Comparison of ENCODE assay signal across 18 cellular contexts in genomic region chr9:124296094-124296493, GRCh38. TPM values are rescaled to one million over a fixed set of nuclear protein-coding genes. Genes with fewer than 3 reads are reported as not detected.
A peak's percentile ranks its signal among the peaks of the same experiment; 100 is the strongest.
DNase-seq lines count a peak whose midpoint lies in the region; ATAC-seq, FAIRE-seq and TF ChIP-seq lines count a peak whose summit lies in the region.
"Had no signal": no experiment of that assay in that cellular context is flagged by ENCODE, and none has a peak within 500 bp of the region (broad histone marks: within the 10 kb centered on the region; RNA-seq: fewer than 3 reads in every experiment).

No MANE protein-coding gene starts in this region.

- H3K4me1 ChIP-seq in skeletal muscle tissue (ENCODE audit: control insufficient read depth in 3 of 3, insufficient read depth in 3 of 3, low read length in 3 of 3) (peaks cover 43 to 57% (median 46%) of the 10 kb centered on the region in 3 donors), neural progenitor cell (peaks cover 9% of the 10 kb centered on the region)

- H3K9me3 Mint-ChIP-seq in activated T-cell treated with anti-CD3 and anti-CD28 coated beads, Interleukin-2, amount 50 U/mL, for 72 hours, result no peaks in the 10 kb centered on the region
- H3K9me3 Mint-ChIP-seq in neural progenitor cell, result no peaks in the 10 kb centered on the region
- H3K9me3 Mint-ChIP-seq: T-cell, WTC11 had no signal

- FAIRE-seq in GM19239 (lab: Jason Lieb, UNC), result no peak
- FAIRE-seq: K562 had no signal

- H3K4me1 Mint-ChIP-seq in T-helper 17 cell (peaks cover 13% of the 10 kb centered on the region), neural progenitor cell (peaks cover 25% of the 10 kb centered on the region)
- peaks cover 38% of the 10 kb centered on the region for H3K4me1 Mint-ChIP-seq in activated T-cell treated with anti-CD3 and anti-CD28 coated beads, Interleukin-2, amount 50 U/mL, for 72 hours (ENCODE audit: low read depth)

- H3K27ac Mint-ChIP-seq in T-helper 17 cell (peak overlapping the region; percentile 63), neural progenitor cell (no peak overlapping the region)
- H3K27ac Mint-ChIP-seq in activated T-cell treated with anti-CD3 and anti-CD28 coated beads, Interleukin-2, amount 50 U/mL, for 72 hours, result no peak overlapping the region
- H3K27ac Mint-ChIP-seq: T-cell, WTC11 had no signal

- peaks cover 0 to 9% (median 0%) of the 10 kb centered on the region in 3 donors for H3K27me3 ChIP-seq in skeletal muscle tissue (ENCODE audit: control insufficient read depth in 3 of 3, insufficient read depth in 3 of 3, low read length in 3 of 3)
- H3K27me3 ChIP-seq in neural progenitor cell, result no peaks in the 10 kb centered on the region

- H3K4me3 Mint-ChIP-seq in T-helper 17 cell, result no peak overlapping the region
- H3K4me3 Mint-ChIP-seq in activated T-cell treated with anti-CD3 and anti-CD28 coated beads, Interleukin-2, amount 50 U/mL, for 72 hours, result no peak overlapping the region
- H3K4me3 Mint-ChIP-seq in neural progenitor cell, result no peak overlapping the region
- H3K4me3 Mint-ChIP-seq: T-cell, WTC11 had no signal

- H3K36me3 Mint-ChIP-seq in T-helper 17 cell (ENCODE audit: low read depth), result no peaks in the 10 kb centered on the region
- no peaks in the 10 kb centered on the region for H3K36me3 Mint-ChIP-seq in activated T-cell treated with anti-CD3 and anti-CD28 coated beads, Interleukin-2, amount 50 U/mL, for 72 hours (ENCODE audit: insufficient read depth in 2 of 2)
- H3K36me3 Mint-ChIP-seq in neural progenitor cell, result no peaks in the 10 kb centered on the region
- H3K36me3 Mint-ChIP-seq: T-cell, WTC11 had no signal

- peaks cover 98% of the 10 kb centered on the region for H4K20me1 ChIP-seq in neural progenitor cell (ENCODE audit: low read depth)

- ATAC-seq in T-helper 17 cell, result no peak
- ATAC-seq in activated T-cell treated with anti-CD3 and anti-CD28 coated beads, Interleukin-2, amount 50 U/mL, for 72 hours (replicated peaks in 1 of 2), result no peak
- ATAC-seq: K562, left cardiac atrium, sciatic nerve, T-cell, WTC11 had no signal

- no peak overlapping the region for H2AFZ ChIP-seq in neural progenitor cell (replicated peaks)

- in situ Hi-C loops in G401 (cut with HindIII; ENCODE audit: low sequenced_read_pairs), result no loop called here

- H3K27ac ChIP-seq in skeletal muscle tissue (ENCODE audit: low read depth, low read length) (peak overlapping the region; percentile 3), neural progenitor cell (no peak overlapping the region)

- H3K9me3 ChIP-seq in T-helper 17 cell (ENCODE audit: control insufficient read depth, low read length, poor library complexity, severe bottlenecking) (no peaks in the 10 kb centered on the region), skeletal muscle tissue (ENCODE audit: control insufficient read depth in 3 of 3, low read length in 3 of 3) (no peaks in the 10 kb centered on the region), neural progenitor cell (ENCODE audit: low read depth) (no peaks in the 10 kb centered on the region)

- peaks cover 10% of the 10 kb centered on the region for H3K79me2 ChIP-seq in neural progenitor cell (ENCODE audit: low read depth)

- H3K27me3 Mint-ChIP-seq in T-helper 17 cell, result no peaks in the 10 kb centered on the region
- peaks cover 7% of the 10 kb centered on the region for H3K27me3 Mint-ChIP-seq in activated T-cell treated with anti-CD3 and anti-CD28 coated beads, Interleukin-2, amount 50 U/mL, for 72 hours (ENCODE audit: low read depth)
- H3K27me3 Mint-ChIP-seq in neural progenitor cell (ENCODE audit: insufficient read depth, low read depth), result peaks cover 8% of the 10 kb centered on the region
- H3K27me3 Mint-ChIP-seq: T-cell had no signal

- H3K4me3 ChIP-seq in skeletal muscle tissue (ENCODE audit: low read length in 3 of 3) (peak overlapping the region in 2 of 3 donors; percentile 22 to 48), neural progenitor cell (no peak overlapping the region)
- H3K4me3 ChIP-seq: K562 had no signal

- peaks cover 13% of the 10 kb centered on the region for H3F3A ChIP-seq in neural progenitor cell (ENCODE audit: low read depth)

- TF ChIP-seq CTCF in neural progenitor cell (IDR thresholded peaks at IDR 0.05), result no peak

- DNase-seq in G401 (ENCODE audit: low spot score) (peak; percentile 33), T-helper 17 cell (no peak), left kidney (ENCODE audit: low read depth, low spot score) (peak; percentile 51), neural progenitor cell (ENCODE audit: low spot score) (no peak), GM19239 (ENCODE audit: insufficient read length, low spot score) (no peak)
- no peak for DNase-seq in activated T-cell treated with anti-CD3 and anti-CD28 coated beads, Interleukin-2, amount 50 U/mL, for 72 hours
- DNase-seq: activated effector memory CD4-positive, alpha-beta T cell treated with anti-CD3 and anti-CD28 coated beads, Interleukin-2, amount 50 U/mL, for 16 hours; aorta; dermis blood vessel endothelial cell; left cardiac atrium; NCI-H1436; NCI-H524; stimulated activated CD4-positive, alpha-beta T cell treated with anti-CD3 and anti-CD28 coated beads, Interleukin-4, amount 100 ng/mL, for 4 hours; T-cell had no signal

- H3K4me2 ChIP-seq in neural progenitor cell, result no peak overlapping the region

- H3K9ac ChIP-seq in skeletal muscle tissue (ENCODE audit: low read depth in 1 of 3, low read length in 3 of 3) (peak overlapping the region in 1 of 3 donors; percentile 16), neural progenitor cell (no peak overlapping the region)

- H3K36me3 ChIP-seq in skeletal muscle tissue (ENCODE audit: control insufficient read depth in 3 of 3, insufficient read depth in 3 of 3, low read length in 3 of 3), result no peaks in the 10 kb centered on the region
- no peaks in the 10 kb centered on the region for H3K36me3 ChIP-seq in neural progenitor cell

RNA-seq across cellular contexts. Expression of gene NEK6, which starts 38.3 kb away (rescaled TPM):
- total RNA-seq in G401 (2014; rRNA removed; shearing (Covaris generic)), result 26.6 and 41.2 TPM in 2 replicates
- total RNA-seq in T-helper 17 cell (10 to 100 TPM in 1 of 2 donors, 1 to 10 TPM in 1; 7.8 to 12.7 TPM), skeletal muscle tissue (15.7 TPM), neural progenitor cell (ENCODE audit: low replicate concordance) (18.5 and 21.2 TPM in 2 replicates)
- total RNA-seq in activated T-cell treated with anti-CD3 and anti-CD28 coated beads, Interleukin-2, amount 50 U/mL, for 72 hours, result 1 to 10 TPM; 8.1 to 8.5 TPM

Comparison
In these comparisons a context has a peak if more than half of its experiments do, and no peak if none do; other contexts are left out.
1. DNase-seq: peak in G401 (single experiment) and left kidney (single experiment); none in T-helper 17 cell (0 of 3), activated T-cell treated with anti-CD3 and anti-CD28 coated beads, Interleukin-2, amount 50 U/mL, for 72 hours (0 of 2), neural progenitor cell (single experiment) and GM19239 (single experiment).